8 cellular contexts compared by ENCODE assay signal in genomic region chr7:66114743-66115727, GRCh38. TPM values are rescaled to one million over a fixed set of nuclear protein-coding genes. Genes with fewer than 3 reads are reported as not detected.
DNase-seq lines count a peak whose midpoint lies in the region; ATAC-seq and TF ChIP-seq lines count a peak whose summit lies in the region.

CRCP (plus strand) TSS chr7:66114847; CDS start chr7:66114963, 116 bp downstream.

- H3K27me3 Mint-ChIP-seq in activated CD4-positive, alpha-beta T cell treated with anti-CD3 and anti-CD28 coated beads for 36 hours = no peaks in the 10 kb centered on the region

- no peaks in the 10 kb centered on the region for H3K9me3 Mint-ChIP-seq in activated CD4-positive, alpha-beta T cell treated with anti-CD3 and anti-CD28 coated beads for 36 hours (ENCODE audit: low read depth)

- CTCF ChIA-PET in activated CD4-positive, alpha-beta T cell treated with anti-CD3 and anti-CD28 coated beads for 36 hours (lab: Charles Lee) = interaction anchor here (0.7 to 1.4 kb wide), 5 partner anchors 10 to 392 kb away, joined by 3 to 5 read pairs (median 3); no protein-coding TSS in a partner anchor

- H3K9me3 ChIP-seq in BE2C = no peaks in the 10 kb centered on the region

- peak within 1 kb of the TSS; percentile 95 for H3K4me3 Mint-ChIP-seq in activated CD4-positive, alpha-beta T cell treated with anti-CD3 and anti-CD28 coated beads for 36 hours

- DNase-seq in BE2C (peak; percentile 77), NCI-H510A (lab: John Stamatoyannopoulos, UW) (peak; percentile 45), left colon (peak; percentile 87)
- DNase-seq in activated CD4-positive, alpha-beta T cell treated with anti-CD3 and anti-CD28 coated beads for 36 hours = peak; percentile 91
- peak; percentile 83 for DNase-seq in stimulated activated CD4-positive, alpha-beta T cell treated with anti-CD3 and anti-CD28 coated beads, Interleukin-1b, Interleukin-23, amount 100 ng/mL, for 48 hours

- peak within 1 kb of the TSS; percentile 98 for H3K27ac Mint-ChIP-seq in activated CD4-positive, alpha-beta T cell treated with anti-CD3 and anti-CD28 coated beads for 36 hours

- intact Hi-C loops in activated CD4-positive, alpha-beta T cell treated with anti-CD3 and anti-CD28 coated beads for 36 hours (cut with DNase I, micrococcal nuclease) = loop anchor here (1.0 to 10.0 kb wide), 10 partner anchors 15 to 743 kb away; partner anchors contain the start of genes ASL (in 2 of the 2), TPST1 (in 1 of the 2), VKORC1L1 (in 1 of the 2) and ZNF92 (in 1 of the 2)
- intact Hi-C loops in left colon (cut with DNase I, micrococcal nuclease) = no loop called here

- H3K4me1 ChIP-seq in BE2C = no peaks in the 10 kb centered on the region; the same call in 1 of the 2 replicates

- POLR2A ChIA-PET in activated CD4-positive, alpha-beta T cell treated with anti-CD3 and anti-CD28 coated beads for 36 hours (lab: Charles Lee) = interaction anchor here (0.6 to 0.7 kb wide), 3 partner anchors 44 to 417 kb away, joined by 4 to 5 read pairs (median 4); no protein-coding TSS in a partner anchor

- H3K27ac ChIP-seq in cingulate gyrus (ENCODE audit: low read depth, low read length) = peak within 1 kb of the TSS; percentile 85

- peak within 1 kb of the TSS; percentile 93 for H3K4me3 ChIP-seq in BE2C (ENCODE audit: low read depth, low read length)

- peaks cover 19% of the 10 kb centered on the region for H3K36me3 Mint-ChIP-seq in activated CD4-positive, alpha-beta T cell treated with anti-CD3 and anti-CD28 coated beads for 36 hours (ENCODE audit: low read depth)

- ATAC-seq in GM19023 (IDR thresholded peaks at IDR 0.05; ENCODE audit: unreplicated experiment) = peak; percentile 92
- peak; percentile 82 for ATAC-seq in HG03196 (IDR thresholded peaks at IDR 0.05; ENCODE audit: unreplicated experiment)
- ATAC-seq in activated CD4-positive, alpha-beta T cell treated with anti-CD3 and anti-CD28 coated beads for 36 hours = peak; percentile 91
- peak; percentile 88 for ATAC-seq in left colon

- peak; percentile 46 for TF ChIP-seq CTCF in BE2C (IDR thresholded peaks at IDR 0.05; ENCODE audit: low read depth, low read length)

- H3K36me3 ChIP-seq in BE2C = peaks cover 13% of the 10 kb centered on the region

- peaks cover 39% of the 10 kb centered on the region for H3K4me1 Mint-ChIP-seq in activated CD4-positive, alpha-beta T cell treated with anti-CD3 and anti-CD28 coated beads for 36 hours

- H3K27me3 ChIP-seq in BE2C = no peaks in the 10 kb centered on the region

RNA-seq across cellular contexts. Expression of gene CRCP, which starts in this region (rescaled TPM):
- polyA plus RNA-seq in BE2C (2012; ENCODE audit: insufficient read depth, insufficient read length, low read depth) = 68.8 TPM
- 10 to 100 TPM; 24.5 to 27.2 TPM for total RNA-seq in activated CD4-positive, alpha-beta T cell treated with anti-CD3 and anti-CD28 coated beads for 36 hours
- 10 to 100 TPM; 37.1 to 43.6 TPM for total RNA-seq in left colon

Comparison
In these comparisons a context has a peak if more than half of its experiments do, and no peak if none do; other contexts are left out.
1. Peak in every context shown above with its lines: DNase-seq, ATAC-seq, H3K4me3 ChIP-seq and H3K27ac ChIP-seq.
2. intact Hi-C loops: an anchor here in activated CD4-positive, alpha-beta T cell treated with anti-CD3 and anti-CD28 coated beads for 36 hours (1.0 to 10.0 kb wide); none called in left colon.